Comparison of ENCODE assay signal across 26 cellular contexts in genomic region chr4:70761276-70761816, GRCh38. TPM values are rescaled to one million over a fixed set of nuclear protein-coding genes. Genes with fewer than 3 reads are reported as not detected.
DNase-seq lines count a peak whose midpoint lies in the region; ATAC-seq, FAIRE-seq and TF ChIP-seq lines count a peak whose summit lies in the region.
"Had no signal": no experiment of that assay in that cellular context is flagged by ENCODE, and none has a peak within 500 bp of the region (broad histone marks: within the 10 kb centered on the region; RNA-seq: fewer than 3 reads in every experiment).

No MANE protein-coding gene starts in this region.

- H3K27ac ChIP-seq in Peyer's patch: no peak overlapping the region
- H3K27ac ChIP-seq: A549 had no signal

- H3K9me3 Mint-ChIP-seq in progenitor cell of endocrine pancreas (ENCODE audit: low read depth): no peaks in the 10 kb centered on the region
- H3K9me3 Mint-ChIP-seq in activated T-cell treated with anti-CD3 and anti-CD28 coated beads, Interleukin-2, amount 50 U/mL, for 24 hours: no peaks in the 10 kb centered on the region
- H3K9me3 Mint-ChIP-seq: GM23338 had no signal

- DNase-seq in GM12891 (ENCODE audit: insufficient read length, low spot score) (no peak), M059J (ENCODE audit: low read depth) (peak; percentile 40), progenitor cell of endocrine pancreas (ENCODE audit: low spot score, unreplicated experiment) (no peak), Peyer's patch (no peak)
- no peak for DNase-seq in activated T-cell treated with anti-CD3 and anti-CD28 coated beads, Interleukin-2, amount 50 U/mL, for 24 hours
- no peak for DNase-seq in activated CD4-positive, alpha-beta T cell treated with anti-CD3 and anti-CD28 coated beads for 48 hours
- DNase-seq: CD4-positive, CD25-positive, alpha-beta regulatory T cell; DMS79; Karpas-422; MG63; NCI-H1048; NCI-H1417 treated with DMSO at 0.1 percent for 48 hours; NCI-H187; NCI-H2107; NCI-H226; NCI-H524; NCI-H774; NK-92 treated with Interleukin-12 subunit alpha and Interleukin-12 subunit beta, amount 100 ng/mL, for 24 hours; Right ventricle myocardium superior had no signal

- no peak overlapping the region for H3K4me3 ChIP-seq in Peyer's patch
- H3K4me3 ChIP-seq: A549, GM23338, HAP-1, MG63 had no signal

- no peaks in the 10 kb centered on the region for H3K4me1 Mint-ChIP-seq in progenitor cell of endocrine pancreas (ENCODE audit: low read depth)
- peaks cover 12% of the 10 kb centered on the region for H3K4me1 Mint-ChIP-seq in activated T-cell treated with anti-CD3 and anti-CD28 coated beads, Interleukin-2, amount 50 U/mL, for 24 hours (ENCODE audit: low read depth)
- H3K4me1 Mint-ChIP-seq: GM23338 had no signal

- H3K36me3 Mint-ChIP-seq in progenitor cell of endocrine pancreas (ENCODE audit: insufficient read depth): peaks cover 20% of the 10 kb centered on the region
- peaks cover 19% of the 10 kb centered on the region for H3K36me3 Mint-ChIP-seq in activated T-cell treated with anti-CD3 and anti-CD28 coated beads, Interleukin-2, amount 50 U/mL, for 24 hours (ENCODE audit: low read depth)

- peak; percentile 9 for FAIRE-seq in GM12891 (lab: Jason Lieb, UNC)
- FAIRE-seq: A549, GM12892, RCC 7860 had no signal

- H3K4me3 Mint-ChIP-seq in progenitor cell of endocrine pancreas (ENCODE audit: low read depth): no peak overlapping the region
- H3K4me3 Mint-ChIP-seq in activated T-cell treated with anti-CD3 and anti-CD28 coated beads, Interleukin-2, amount 50 U/mL, for 24 hours: no peak overlapping the region
- H3K4me3 Mint-ChIP-seq: CD4-positive, CD25-positive, alpha-beta regulatory T cell; GM23338 had no signal

- H3K27me3 ChIP-seq in Peyer's patch: no peaks in the 10 kb centered on the region
- H3K27me3 ChIP-seq: MG63 had no signal

- H3K36me3 ChIP-seq in Peyer's patch: peaks cover 0 to 14% (median 0%) of the 10 kb centered on the region in 3 donors
- H3K36me3 ChIP-seq: HAP-1 had no signal

- peak overlapping the region; percentile 36 for H3K27ac Mint-ChIP-seq in progenitor cell of endocrine pancreas
- no peak overlapping the region for H3K27ac Mint-ChIP-seq in activated T-cell treated with anti-CD3 and anti-CD28 coated beads, Interleukin-2, amount 50 U/mL, for 24 hours
- H3K27ac Mint-ChIP-seq: CD4-positive, CD25-positive, alpha-beta regulatory T cell; GM23338 had no signal

- no peaks in the 10 kb centered on the region for H3K27me3 Mint-ChIP-seq in progenitor cell of endocrine pancreas
- H3K27me3 Mint-ChIP-seq in activated T-cell treated with anti-CD3 and anti-CD28 coated beads, Interleukin-2, amount 50 U/mL, for 24 hours: no peaks in the 10 kb centered on the region
- H3K27me3 Mint-ChIP-seq: CD4-positive, CD25-positive, alpha-beta regulatory T cell had no signal

- TF ChIP-seq CTCF in progenitor cell of endocrine pancreas (IDR thresholded peaks at IDR 0.05; ENCODE audit: unreplicated experiment) (no peak), Peyer's patch (IDR thresholded peaks at IDR 0.05) (no peak)

- no peaks in the 10 kb centered on the region for H3K9me3 ChIP-seq in Peyer's patch
- H3K9me3 ChIP-seq: A549, HAP-1, MG63 had no signal

- H3K4me1 ChIP-seq in Peyer's patch: peaks cover 0 to 5% (median 0%) of the 10 kb centered on the region in 4 donors
- H3K4me1 ChIP-seq: A549, HAP-1 had no signal

- ATAC-seq in esophagus mucosa (peak; percentile 50), HG02763 (IDR thresholded peaks at IDR 0.05; ENCODE audit: unreplicated experiment) (no peak)
- ATAC-seq: A549, GM23338 had no signal

- TF ChIP-seq POLR2A in GM12891 (IDR thresholded peaks at IDR 0.05; ENCODE audit: low read depth, low read length) (no peak), Peyer's patch (IDR thresholded peaks at IDR 0.05) (no peak)

TF ChIP-seq in GM12891, 5 proteins besides CTCF, POLR2A, EP300 and RAD21:
- TF ChIP-seq SPI1 (IDR thresholded peaks at IDR 0.05; ENCODE audit: low read depth, low read length): no peak
- TF ChIP-seq TAF1 (IDR thresholded peaks at IDR 0.05; ENCODE audit: low read depth, low read length): no peak
- no peak for TF ChIP-seq POLR2AphosphoS5 (IDR thresholded peaks at IDR 0.05; ENCODE audit: low read depth, low read length)
- TF ChIP-seq PAX5 (IDR thresholded peaks at IDR 0.05; ENCODE audit: insufficient read depth, low read length, severe bottlenecking): no peak
- TF ChIP-seq POU2F2 (IDR thresholded peaks at IDR 0.05; ENCODE audit: low read depth, low read length): no peak
TF ChIP-seq in GM12891: peak in this region for 0.

RNA-seq across cellular contexts. Expression of gene RUFY3, which starts 39.6 kb away (rescaled TPM):
- polyA plus RNA-seq in GM12891 (2012; ENCODE audit: low read depth, missing spikeins): 8.8 TPM
- 6.9 and 12.9 TPM in 2 replicates for total RNA-seq in M059J (2014; rRNA removed; shearing (Covaris generic))
- 43.1 TPM for total RNA-seq in esophagus mucosa
- 103 TPM in 2 replicates for total RNA-seq in progenitor cell of endocrine pancreas
- 100 to 1,000 TPM in 1 of 4 donors, 10 to 100 TPM in 3; 36.1 to 113 (median 47.1) TPM for total RNA-seq in Peyer's patch
